In the genomic region with DNA sequence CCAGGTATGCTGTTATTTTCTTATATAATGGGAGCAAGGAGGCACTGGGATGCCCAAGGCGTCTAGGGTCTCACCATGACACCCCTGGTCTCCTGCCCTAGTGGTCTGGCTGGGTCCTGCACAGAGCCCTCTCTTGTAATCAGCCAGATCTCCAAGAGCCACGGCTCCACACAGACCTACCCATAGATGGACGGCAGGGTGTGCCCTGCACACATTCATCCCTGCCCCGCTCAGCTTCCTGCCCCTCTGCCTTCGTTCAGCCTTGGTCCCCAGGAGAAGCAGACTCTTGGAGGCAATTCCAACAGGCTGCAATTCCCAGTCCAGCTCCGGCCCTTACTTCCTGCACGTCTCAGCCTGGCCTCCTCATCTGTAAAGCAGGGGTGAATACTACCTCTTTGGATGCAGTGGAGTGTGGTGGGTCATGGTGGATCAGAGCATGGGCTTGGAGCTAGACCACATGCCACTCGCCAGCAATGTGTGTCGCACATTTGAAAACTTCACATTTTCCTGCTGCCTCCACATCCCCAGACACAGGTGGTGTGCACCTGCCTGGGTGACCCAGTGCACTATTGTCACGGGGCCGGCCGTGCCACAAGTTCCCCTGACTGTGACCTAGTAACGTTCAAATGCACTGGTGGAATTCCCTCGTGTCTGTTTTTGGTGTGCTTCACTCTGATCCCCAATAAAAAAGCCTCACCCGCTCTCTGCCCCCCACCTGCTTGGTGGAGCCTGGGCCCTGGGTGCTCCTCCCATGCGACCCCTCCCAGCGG, we compare ENCODE assay signal across 1 cellular context.
TF ChIP-seq lines count a peak whose summit lies in the region.

No MANE protein-coding gene starts in this region.

TF ChIP-seq in K562, 482 proteins besides CTCF, POLR2A, EP300 and RAD21 (continued from another document):
- TF ChIP-seq, protein P1, sequence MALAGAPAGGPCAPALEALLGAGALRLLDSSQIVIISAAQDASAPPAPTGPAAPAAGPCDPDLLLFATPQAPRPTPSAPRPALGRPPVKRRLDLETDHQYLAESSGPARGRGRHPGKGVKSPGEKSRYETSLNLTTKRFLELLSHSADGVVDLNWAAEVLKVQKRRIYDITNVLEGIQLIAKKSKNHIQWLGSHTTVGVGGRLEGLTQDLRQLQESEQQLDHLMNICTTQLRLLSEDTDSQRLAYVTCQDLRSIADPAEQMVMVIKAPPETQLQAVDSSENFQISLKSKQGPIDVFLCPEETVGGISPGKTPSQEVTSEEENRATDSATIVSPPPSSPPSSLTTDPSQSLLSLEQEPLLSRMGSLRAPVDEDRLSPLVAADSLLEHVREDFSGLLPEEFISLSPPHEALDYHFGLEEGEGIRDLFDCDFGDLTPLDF (CRISPR knock-in tag; IDR thresholded peaks at IDR 0.05), result no peak
- TF ChIP-seq ZNF146 (CRISPR knock-in tag; IDR thresholded peaks at IDR 0.05; ENCODE audit: unreplicated experiment), result no peak
- TF ChIP-seq HNRNPLL (IDR thresholded peaks at IDR 0.05; ENCODE audit: low read depth, low read length, poor library complexity, severe bottlenecking), result no peak
- no peak for TF ChIP-seq SRSF3 (IDR thresholded peaks at IDR 0.05; ENCODE audit: insufficient read depth, low read length)
